In the genomic region with DNA sequence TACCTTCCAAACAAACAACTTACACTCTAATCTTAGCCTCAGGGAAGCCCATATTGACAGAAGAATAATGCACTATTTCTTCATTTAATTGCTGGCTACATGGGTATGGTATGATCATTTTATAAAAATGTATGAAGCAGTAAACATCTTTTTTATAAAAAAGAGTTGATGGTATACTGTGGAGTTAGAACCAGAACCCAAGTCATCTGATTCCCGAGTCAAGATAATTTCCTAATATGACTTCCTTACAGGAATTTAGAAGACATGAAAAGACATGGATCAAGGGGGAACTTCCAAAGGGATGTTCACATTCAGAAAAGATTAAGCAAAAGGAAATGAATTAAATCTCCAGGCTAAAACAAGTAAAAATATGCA, we compare ENCODE assay signal across 15 cellular contexts.
A peak's percentile ranks its signal among the peaks of the same experiment; 100 is the strongest.
DNase-seq lines count a peak whose midpoint lies in the region; ATAC-seq and TF ChIP-seq lines count a peak whose summit lies in the region.
"Had no signal": no experiment of that assay in that cellular context is flagged by ENCODE, and none has a peak within 500 bp of the region (broad histone marks: within the 10 kb centered on the region; RNA-seq: fewer than 3 reads in every experiment).

No MANE protein-coding gene starts in this region.

- WGBS in mesodermal cell (ENCODE audit: insufficient coverage in 2 of 2), 2 experiments: 86% methylated on average over 1 of the region's 1 CpG; no CpG with 5 or more reads in 1 of the 2 experiments
- 33% methylated on average over 1 of the region's 1 CpG for WGBS in smooth muscle cell (ENCODE audit: low lambda C conversion rate)

- TF ChIP-seq CTCF in smooth muscle cell (IDR thresholded peaks at IDR 0.05; ENCODE audit: borderline replicate concordance, insufficient read depth, poor library complexity, severe bottlenecking): no peak
- no peak for TF ChIP-seq CTCF in omental fat pad (IDR thresholded peaks at IDR 0.05)

- no peak overlapping the region for H2AFZ ChIP-seq in smooth muscle cell (ENCODE audit: low read depth)

- H3K4me1 ChIP-seq in mesodermal cell (ENCODE audit: control insufficient read depth, insufficient read depth, low read length, poor library complexity, severe bottlenecking): no peaks in the 10 kb centered on the region
- H3K4me1 ChIP-seq in smooth muscle cell (ENCODE audit: low read depth): peaks cover 10% of the 10 kb centered on the region

- DNase-seq in SK-N-DZ (ENCODE audit: low spot score) (peak; percentile 91), smooth muscle cell (lab: John Stamatoyannopoulos, UW; ENCODE audit: unreplicated experiment) (no peak), NCI-H2196 treated with DMSO at 0.1 percent for 48 hours (lab: John Stamatoyannopoulos, UW; ENCODE audit: unreplicated experiment) (no peak), omental fat pad (ENCODE audit: low spot score) (no peak), GM03348 (ENCODE audit: low spot score) (no peak)
- DNase-seq: C1 segment of cervical spinal cord; Calu3; CD4-positive, alpha-beta memory T cell; COR-L47; DMS79 treated with DMSO at 0.1 percent for 48 hours; GF-D8; H9; HFFc6 had no signal

- ATAC-seq in omental fat pad (ENCODE audit: low FRiP score): no peak
- ATAC-seq: HCT116 had no signal

- H3K9me3 ChIP-seq in mesodermal cell (ENCODE audit: control insufficient read depth, low read length) (no peaks in the 10 kb centered on the region), smooth muscle cell (replicated peaks; ENCODE audit: low read depth) (no peaks in the 10 kb centered on the region)

- H3K9ac ChIP-seq in smooth muscle cell (ENCODE audit: low read depth): no peak overlapping the region

- H4K20me1 ChIP-seq in smooth muscle cell (ENCODE audit: low read depth): peaks cover 11% of the 10 kb centered on the region

- peak overlapping the region; percentile 66 for H3K27ac ChIP-seq in mesodermal cell (ENCODE audit: low read depth, low read length, severe bottlenecking)
- peak overlapping the region; percentile 48 for H3K27ac ChIP-seq in smooth muscle cell (ENCODE audit: low read depth)

- H3K79me2 ChIP-seq in smooth muscle cell (ENCODE audit: low read depth): no peaks in the 10 kb centered on the region

- H3F3A ChIP-seq in smooth muscle cell (ENCODE audit: low read depth): peaks cover 9% of the 10 kb centered on the region

- no peak overlapping the region for H3K4me3 ChIP-seq in mesodermal cell (ENCODE audit: extremely low read depth, insufficient read depth, low read length, poor library complexity, severe bottlenecking)
- no peak overlapping the region for H3K4me3 ChIP-seq in smooth muscle cell

- H3K27me3 ChIP-seq in smooth muscle cell (ENCODE audit: low read depth): no peaks in the 10 kb centered on the region

- H3K36me3 ChIP-seq in mesodermal cell (ENCODE audit: control insufficient read depth, insufficient read depth, low read length) (peaks cover 9% of the 10 kb centered on the region), smooth muscle cell (ENCODE audit: low read depth) (peaks cover 3% of the 10 kb centered on the region)

- peak overlapping the region; percentile 61 for H3K4me2 ChIP-seq in smooth muscle cell
